In the genomic region with DNA sequence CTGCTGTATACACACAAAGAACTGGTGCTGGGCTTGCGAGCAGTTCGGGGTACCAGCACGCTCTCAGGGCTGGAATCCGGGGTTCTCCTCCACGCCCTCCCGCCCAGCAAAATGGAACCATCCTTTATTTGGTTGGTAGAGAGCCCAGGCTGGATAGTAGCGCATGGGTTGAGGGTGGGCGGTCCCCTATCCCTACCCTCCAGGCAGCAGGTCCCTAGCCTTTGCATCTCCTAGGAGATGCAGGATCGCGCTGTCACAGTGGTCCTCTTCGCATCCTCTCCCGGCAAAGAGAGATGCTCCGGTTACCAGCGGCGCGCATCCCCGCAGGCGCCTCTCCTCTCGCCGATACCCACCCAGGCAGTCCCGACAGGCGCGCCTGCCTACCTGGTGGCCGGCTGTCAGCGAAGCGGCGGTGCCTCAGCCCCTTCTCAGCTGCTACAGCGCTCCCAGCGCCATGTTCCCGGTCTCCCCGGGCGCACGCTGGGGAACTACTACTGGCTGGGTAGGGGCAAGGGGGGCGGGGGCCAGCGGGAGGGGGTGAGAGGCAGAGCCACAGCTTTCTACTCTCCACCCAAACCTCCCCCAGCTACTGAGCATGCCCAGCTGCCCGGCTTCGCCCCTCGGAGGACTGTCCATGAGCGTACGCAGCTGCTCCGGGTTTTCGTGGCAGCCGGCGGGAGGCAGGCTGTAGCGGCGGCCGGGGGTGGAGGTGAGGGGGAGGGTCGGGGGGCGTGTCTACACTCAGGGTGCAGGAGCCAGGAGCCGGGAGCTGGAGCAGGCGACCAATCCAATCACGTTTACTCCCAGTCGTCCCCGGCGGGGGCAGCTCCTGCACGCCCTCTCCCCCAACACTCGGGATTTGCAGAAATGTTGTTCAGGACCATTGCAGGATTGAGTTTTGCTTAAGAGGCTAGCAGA, we compare ENCODE assay signal across 8 cellular contexts. TPM values are rescaled to one million over a fixed set of nuclear protein-coding genes. Genes with fewer than 3 reads are reported as not detected.
DNase-seq lines count a peak whose midpoint lies in the region; ATAC-seq and TF ChIP-seq lines count a peak whose summit lies in the region.

A gene (minus strand): TSS at position 699 of the 918 bp plus-strand sequence. CDS start 194,748 bp downstream, outside the sequence.

- no peaks in the 10 kb centered on the region for H3K4me1 Mint-ChIP-seq in MCF 10A (ENCODE audit: insufficient read depth, unreplicated experiment)

- H3K36me3 Mint-ChIP-seq in MCF 10A (ENCODE audit: insufficient read depth, unreplicated experiment): peaks cover 7% of the 10 kb centered on the region

- peak within 1 kb of the TSS; percentile 26 for H3K4me3 Mint-ChIP-seq in MCF 10A (ENCODE audit: unreplicated experiment)

- H3K4me3 ChIP-seq in testis: peak within 1 kb of the TSS; percentile 48 to 58

- 0 to 2% methylated on average over 36 to 57 of the region's 57 CpGs for WGBS in testis, 2 donors

- no peaks in the 10 kb centered on the region for H3K27me3 ChIP-seq in testis

- TF ChIP-seq CTCF in MCF 10A (IDR thresholded peaks at IDR 0.05; ENCODE audit: unreplicated experiment) (no peak), testis (IDR thresholded peaks at IDR 0.05) (no peak)

- peak; percentile 89 for DNase-seq in DMS 273 treated with DMSO at 0.1 percent for 48 hours (lab: John Stamatoyannopoulos, UW)
- peak; percentile 80 to 88 for DNase-seq in NCI-H1930 (lab: John Stamatoyannopoulos, UW)
- DNase-seq in MCF 10A (ENCODE audit: unreplicated experiment): peak; percentile 40
- peak; percentile 74 for DNase-seq in inferior parietal cortex (ENCODE audit: extremely low spot score)
- DNase-seq in testis: peak; percentile 88

- H3K9me3 Mint-ChIP-seq in MCF 10A (ENCODE audit: unreplicated experiment): peaks cover 20% of the 10 kb centered on the region

- ATAC-seq in HG02840 (IDR thresholded peaks at IDR 0.05; ENCODE audit: low FRiP score, unreplicated experiment): no peak
- ATAC-seq in HG02678 (IDR thresholded peaks at IDR 0.05; ENCODE audit: unreplicated experiment): no peak
- ATAC-seq in HG03469 (IDR thresholded peaks at IDR 0.05; ENCODE audit: unreplicated experiment): no peak

- intact Hi-C loops in MCF 10A (cut with micrococcal nuclease) (no loop called here), testis (cut with DNase I; ENCODE audit: low total_unique reads) (no loop called here)

- H3K4me1 ChIP-seq in testis: no peaks in the 10 kb centered on the region

- H3K27me3 Mint-ChIP-seq in MCF 10A (ENCODE audit: insufficient read depth, unreplicated experiment): peaks cover 31% of the 10 kb centered on the region

- no TSS peak for BruUV-seq in MCF 10A (replicated peaks; lab: Mats Ljungman, UMichigan)

- no peak within 1 kb of the TSS for H3K27ac Mint-ChIP-seq in MCF 10A (ENCODE audit: low read depth, unreplicated experiment)

- H3K27ac ChIP-seq in testis: no peak within 1 kb of the TSS

- no peak for TF ChIP-seq POLR2A in testis (IDR thresholded peaks at IDR 0.05)

- no peaks in the 10 kb centered on the region for H3K36me3 ChIP-seq in testis (ENCODE audit: low read depth, missing control alignments)

- no peaks in the 10 kb centered on the region for H3K9me3 ChIP-seq in testis

- POLR2A ChIA-PET in MCF 10A (lab: Yijun Ruan, JAX): no interaction called here

- CTCF ChIA-PET in MCF 10A (lab: Yijun Ruan, JAX): no interaction called here

RNA-seq across cellular contexts. Expression of the gene that starts here (rescaled TPM):
- not detected in 2 replicates for total RNA-seq in MCF 10A (2022)
- total RNA-seq in testis: under 1 TPM; 0.31 to 0.87 TPM
- 0.21 TPM for polyA plus RNA-seq in testis (ENCODE audit: insufficient read depth, low read depth, low replicate concordance)

Comparison
In these comparisons a context has a peak if more than half of its experiments do, and no peak if none do; other contexts are left out.
1. Peak in DNase-seq in MCF 10A; RNA of the gene not detected or under 1 TPM.
2. Peak in DNase-seq and H3K4me3 ChIP-seq in testis; RNA of the gene not detected or under 1 TPM.